Comparison of ENCODE assay signal across 1 cellular context in genomic region chr20:58256842-58257241, GRCh38.
TF ChIP-seq lines count a peak whose summit lies in the region.

No MANE protein-coding gene starts in this region.

TF ChIP-seq in GM23338, 12 proteins besides CTCF, POLR2A, EP300 and RAD21 (continued from another document):
- TF ChIP-seq ZNF462 (CRISPR knock-in tag; IDR thresholded peaks at IDR 0.05) (no peak), ZNF331 (CRISPR knock-in tag; IDR thresholded peaks at IDR 0.05; ENCODE audit: low read depth) (no peak)
TF ChIP-seq in GM23338: peak in this region for 0.
